In genomic region chr4:121785479-121785878, GRCh38 we compare ENCODE assay signal across 14 cellular contexts. TPM values are rescaled to one million over a fixed set of nuclear protein-coding genes. Genes with fewer than 3 reads are reported as not detected.
DNase-seq lines count a peak whose midpoint lies in the region; ATAC-seq and TF ChIP-seq lines count a peak whose summit lies in the region.
"Had no signal": no experiment of that assay in that cellular context is flagged by ENCODE, and none has a peak within 500 bp of the region (broad histone marks: within the 10 kb centered on the region; RNA-seq: fewer than 3 reads in every experiment).

No MANE protein-coding gene starts in this region.

- DNase-seq in EL = peak; percentile 58
- DNase-seq in T1000 (lab: John Stamatoyannopoulos, UW) = peak; percentile 12
- peak; percentile 67 for DNase-seq in fibroblast of pulmonary artery (ENCODE audit: low read depth)
- peak in 9 of 10 donors; percentile 24 to 93 (median 57) for DNase-seq in posterior cingulate gyrus
- DNase-seq in NCI-H82 treated with DMSO at 0.1 percent for 48 hours (lab: John Stamatoyannopoulos, UW; ENCODE audit: unreplicated experiment) = no peak
- DNase-seq in activated CD4-positive, CD25-positive, alpha-beta regulatory T cell (lab: John Stamatoyannopoulos, UW) = no peak
- DNase-seq in effector memory CD8-positive, alpha-beta T cell = no peak
- DNase-seq in mesenteric fat pad (ENCODE audit: low spot score) = no peak
- DNase-seq: activated naive CD4-positive, alpha-beta T cell treated with anti-CD3 and anti-CD28 coated beads, Interleukin-2, amount 50 U/mL, for 16 hours; left lung; NCI-H1092 treated with DMSO at 0.1 percent for 48 hours had no signal

- no peaks in the 10 kb centered on the region for H3K9me3 Mint-ChIP-seq in effector memory CD8-positive, alpha-beta T cell
- H3K9me3 Mint-ChIP-seq: dendritic cell treated with granulocyte-macrophage colony-stimulating factor and Interleukin-4, amounts not matched to agents 40 ng/mL and 50 ng/mL, for 4 days had no signal

- no peak overlapping the region for H3K27ac Mint-ChIP-seq in effector memory CD8-positive, alpha-beta T cell
- H3K27ac Mint-ChIP-seq: dendritic cell treated with granulocyte-macrophage colony-stimulating factor and Interleukin-4, amounts not matched to agents 40 ng/mL and 50 ng/mL, for 4 days had no signal

- TF ChIP-seq CTCF in fibroblast of pulmonary artery (IDR thresholded peaks at IDR 0.05; ENCODE audit: low read length, missing control alignments) = no peak

- H3K4me3 ChIP-seq in fibroblast of pulmonary artery (replicated peaks; ENCODE audit: low read depth, low read length) = no peak overlapping the region
- H3K4me3 ChIP-seq: left lung had no signal

- peaks cover 4% of the 10 kb centered on the region for H3K36me3 Mint-ChIP-seq in effector memory CD8-positive, alpha-beta T cell (ENCODE audit: insufficient read depth)

- intact Hi-C loops in posterior cingulate gyrus (cut with DNase I) = no loop called here

- H3K4me1 Mint-ChIP-seq in effector memory CD8-positive, alpha-beta T cell (ENCODE audit: low read depth in 2 of 2) = no peaks in the 10 kb centered on the region

- H3K27me3 Mint-ChIP-seq in effector memory CD8-positive, alpha-beta T cell = peaks cover 36 to 62% of the 10 kb centered on the region in 2 donors

- no peak overlapping the region for H3K4me3 Mint-ChIP-seq in effector memory CD8-positive, alpha-beta T cell
- H3K4me3 Mint-ChIP-seq: dendritic cell treated with granulocyte-macrophage colony-stimulating factor and Interleukin-4, amounts not matched to agents 40 ng/mL and 50 ng/mL, for 4 days had no signal

- ATAC-seq in effector memory CD8-positive, alpha-beta T cell (replicated peaks) = no peak

RNA-seq across cellular contexts. Expression of gene EXOSC9, which starts 15.6 kb away (rescaled TPM):
- total RNA-seq in mesenteric fat pad = 10.7 TPM

RNA-seq across cellular contexts. Expression of gene SMIM43, which starts 20.5 kb away (rescaled TPM):
- total RNA-seq in mesenteric fat pad = not detected
- total RNA-seq: activated CD8-positive, alpha-beta memory T cell treated with anti-CD3 and anti-CD28 coated beads for 36 hours; G401 had no signal

RNA-seq across cellular contexts. Expression of gene CCNA2, which starts 38.2 kb away (rescaled TPM):
- 0.39 TPM for total RNA-seq in mesenteric fat pad

Comparison
In these comparisons a context has a peak if more than half of its experiments do, and no peak if none do; other contexts are left out.
1. DNase-seq: peak in EL (single experiment), T1000 (single experiment), fibroblast of pulmonary artery (single experiment) and posterior cingulate gyrus (9 of 10); none in NCI-H82 treated with DMSO at 0.1 percent for 48 hours (single experiment), activated CD4-positive, CD25-positive, alpha-beta regulatory T cell (0 of 4), effector memory CD8-positive, alpha-beta T cell (0 of 3) and mesenteric fat pad (single experiment).